ENCODE assay signal across 15 cellular contexts in the genomic region with DNA sequence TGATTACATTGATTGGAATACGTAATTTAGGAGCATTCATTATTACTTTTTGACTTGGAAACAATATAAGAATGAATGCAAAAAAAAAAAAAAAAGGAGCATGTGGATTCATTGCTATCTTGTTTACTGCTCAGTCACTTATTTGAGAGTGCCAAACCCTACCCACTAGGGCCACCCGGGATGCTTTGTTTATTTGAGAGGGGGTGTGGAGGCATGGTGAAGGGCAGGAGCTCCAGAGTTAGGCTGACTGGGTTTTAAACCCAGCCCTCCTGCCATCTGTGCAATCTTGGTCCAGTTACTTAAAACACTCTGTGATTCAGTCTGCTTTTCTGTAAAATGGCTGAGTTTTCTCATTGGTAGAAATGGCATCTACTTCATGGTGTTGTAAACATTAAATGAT.
DNase-seq lines count a peak whose midpoint lies in the region; TF ChIP-seq lines count a peak whose summit lies in the region.
"Had no signal": no experiment of that assay in that cellular context is flagged by ENCODE, and none has a peak within 500 bp of the region (broad histone marks: within the 10 kb centered on the region; RNA-seq: fewer than 3 reads in every experiment).

No MANE protein-coding gene starts in this region.

- TF ChIP-seq POLR2A in sigmoid colon (IDR thresholded peaks at IDR 0.05) (no peak), breast epithelium (IDR thresholded peaks at IDR 0.05) (no peak)

- H3K4me3 ChIP-seq in MG63 (no peak overlapping the region), SJSA1 (no peak overlapping the region), sigmoid colon (no peak overlapping the region), breast epithelium (no peak overlapping the region)
- H3K4me3 ChIP-seq: BLaER1, GM23338 had no signal

- H3K9me3 ChIP-seq in MG63: no peaks in the 10 kb centered on the region
- no peaks in the 10 kb centered on the region for H3K9me3 ChIP-seq in SJSA1 (replicated peaks)
- H3K9me3 ChIP-seq in sigmoid colon: no peaks in the 10 kb centered on the region
- no peaks in the 10 kb centered on the region for H3K9me3 ChIP-seq in breast epithelium

- H3K27me3 ChIP-seq in MG63 (no peaks in the 10 kb centered on the region), SJSA1 (replicated peaks) (no peaks in the 10 kb centered on the region), sigmoid colon (no peaks in the 10 kb centered on the region), breast epithelium (no peaks in the 10 kb centered on the region)
- H3K27me3 ChIP-seq: BLaER1 had no signal

- TF ChIP-seq CTCF in sigmoid colon (IDR thresholded peaks at IDR 0.05) (no peak), breast epithelium (IDR thresholded peaks at IDR 0.05) (no peak)

- no peaks in the 10 kb centered on the region for H3K36me3 ChIP-seq in MG63
- H3K36me3 ChIP-seq in SJSA1: no peaks in the 10 kb centered on the region
- H3K36me3 ChIP-seq in sigmoid colon: no peaks in the 10 kb centered on the region
- no peaks in the 10 kb centered on the region for H3K36me3 ChIP-seq in breast epithelium
- H3K36me3 ChIP-seq: BLaER1 had no signal

- DNase-seq in DMS 273 (lab: John Stamatoyannopoulos, UW; ENCODE audit: unreplicated experiment) (peak; percentile 24), MG63 (peak; percentile 72), SJSA1 (ENCODE audit: low read depth in 1 of 2, low spot score in 2 of 2) (peak; percentile 82 to 92), sigmoid colon (no peak), pons (ENCODE audit: low spot score) (no peak), ecto neural progenitor cell (ENCODE audit: low spot score) (no peak), breast epithelium (ENCODE audit: low spot score in 2 of 2) (no peak)
- DNase-seq: 8988T; AML-193; Caco-2; CD8-positive, alpha-beta memory T cell; H9 had no signal

- intact Hi-C loops in sigmoid colon (cut with DNase I): loop anchor here (5.0 kb wide), 1 partner anchor 178 kb away; no protein-coding TSS in a partner anchor
- intact Hi-C loops in breast epithelium (cut with DNase I; ENCODE audit: low total_unique reads): no loop called here

- no peak for TF ChIP-seq EP300 in sigmoid colon (IDR thresholded peaks at IDR 0.05)

- WGBS in sigmoid colon, 2 donors: 62 to 70% methylated on average over 2 of the region's 2 CpGs

- H3K27ac ChIP-seq in SJSA1: peak overlapping the region; percentile 57; the same call in 1 of the 2 replicates
- H3K27ac ChIP-seq in sigmoid colon: peak overlapping the region in 3 of 4 donors; percentile 73 to 80 (median 76)
- H3K27ac ChIP-seq in breast epithelium: no peak overlapping the region
- H3K27ac ChIP-seq: BLaER1, HL-60 had no signal

- H3K4me1 ChIP-seq in SJSA1 (replicated peaks): peaks cover 71% of the 10 kb centered on the region
- peaks cover 0 to 64% (median 49%) of the 10 kb centered on the region in 4 donors for H3K4me1 ChIP-seq in sigmoid colon
- H3K4me1 ChIP-seq in breast epithelium: no peaks in the 10 kb centered on the region
- H3K4me1 ChIP-seq: BLaER1 had no signal

Comparison
In these comparisons a context has a peak if more than half of its experiments do, and no peak if none do; other contexts are left out.
1. DNase-seq: peak in DMS 273 (single experiment), MG63 (single experiment) and SJSA1 (2 of 2); none in sigmoid colon (single experiment), pons (single experiment), ecto neural progenitor cell (single experiment) and breast epithelium (0 of 2).
2. H3K27ac ChIP-seq: peak in SJSA1 (single experiment) and sigmoid colon (3 of 4); none in breast epithelium (0 of 2).